25 cellular contexts compared by ENCODE assay signal in the genomic region with DNA sequence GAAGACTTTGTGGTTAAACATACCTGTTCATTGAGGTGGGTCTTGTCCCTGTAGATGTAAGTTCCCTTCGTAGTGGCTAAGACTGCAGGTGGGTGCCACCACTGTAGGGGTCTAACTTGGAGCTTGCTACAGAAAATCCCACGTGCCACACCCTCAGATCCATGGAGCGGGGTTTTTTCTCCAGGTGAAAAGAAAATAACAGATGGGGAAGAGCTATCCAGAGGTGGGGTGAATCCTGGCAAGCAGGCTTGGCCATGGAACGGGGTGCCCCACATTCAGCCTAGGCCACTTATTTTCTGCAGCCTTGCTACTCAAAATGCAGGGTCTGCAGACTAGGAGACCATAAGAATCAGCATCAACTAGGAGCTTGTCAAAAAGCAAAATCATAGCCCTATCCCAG. TPM values are rescaled to one million over a fixed set of nuclear protein-coding genes. Genes with fewer than 3 reads are reported as not detected.
A peak's percentile ranks its signal among the peaks of the same experiment; 100 is the strongest.
DNase-seq lines count a peak whose midpoint lies in the region; ATAC-seq, FAIRE-seq and TF ChIP-seq lines count a peak whose summit lies in the region.
"Had no signal": no experiment of that assay in that cellular context is flagged by ENCODE, and none has a peak within 500 bp of the region (broad histone marks: within the 10 kb centered on the region; RNA-seq: fewer than 3 reads in every experiment).

No MANE protein-coding gene starts in this region.

- no peak overlapping the region for H2AFZ ChIP-seq in neuronal stem cell (ENCODE audit: low read length)
- H2AFZ ChIP-seq: GM23248 had no signal

- H4K91ac ChIP-seq in neuronal stem cell (ENCODE audit: low read depth, low read length, poor library complexity), result no peak overlapping the region

- H3K36me3 ChIP-seq in endodermal cell (ENCODE audit: control insufficient read depth, insufficient read depth, low read length) (no peaks in the 10 kb centered on the region), neuronal stem cell (replicated peaks in 1 of 2; ENCODE audit: control insufficient read depth in 2 of 2, insufficient read depth in 2 of 2, low read length in 2 of 2) (no peaks in the 10 kb centered on the region), vagina (no peaks in the 10 kb centered on the region)
- H3K36me3 ChIP-seq: BE2C; BLaER1 treated with 17β-estradiol and CSF1 and Interleukin-3, amounts not matched to agents 10 nM and 100 nM had no signal

- no peaks in the 10 kb centered on the region for H3K36me3 Mint-ChIP-seq in activated CD8-positive, alpha-beta memory T cell treated with anti-CD3 and anti-CD28 coated beads, Interleukin-2, amount 10 ng/mL, durations not matched to agents 7 days and 5 days
- no peaks in the 10 kb centered on the region for H3K36me3 Mint-ChIP-seq in endodermal cell (ENCODE audit: low read depth)
- H3K36me3 Mint-ChIP-seq: CD14-positive monocyte; CD4-positive, alpha-beta memory T cell had no signal

- H3K23ac ChIP-seq in neuronal stem cell (ENCODE audit: low read depth, low read length, poor library complexity), result no peak overlapping the region

- no peak overlapping the region for H2BK12ac ChIP-seq in neuronal stem cell (ENCODE audit: low read length)

- no peak overlapping the region for H2AK5ac ChIP-seq in neuronal stem cell (ENCODE audit: low read depth, low read length)

- H3K27ac ChIP-seq in endodermal cell (ENCODE audit: low read depth, low read length) (no peak overlapping the region), neuronal stem cell (replicated peaks; ENCODE audit: low read length) (no peak overlapping the region), vagina (no peak overlapping the region)
- H3K27ac ChIP-seq: A549; BLaER1 treated with 17β-estradiol and CSF1 and Interleukin-3, amounts not matched to agents 10 nM and 100 nM; GM23248 had no signal

- H3K27ac Mint-ChIP-seq in activated CD8-positive, alpha-beta memory T cell treated with anti-CD3 and anti-CD28 coated beads, Interleukin-2, amount 10 ng/mL, durations not matched to agents 7 days and 5 days, result no peak overlapping the region
- no peak overlapping the region for H3K27ac Mint-ChIP-seq in endodermal cell
- H3K27ac Mint-ChIP-seq: CD4-positive, alpha-beta memory T cell had no signal

- no peak overlapping the region for H2BK120ac ChIP-seq in neuronal stem cell (ENCODE audit: low read depth, low read length)

- no peak overlapping the region for H3K14ac ChIP-seq in neuronal stem cell (ENCODE audit: low read length)

- H2BK5ac ChIP-seq in neuronal stem cell (ENCODE audit: low read length), result no peak overlapping the region

- H3K9me3 ChIP-seq in endodermal cell (ENCODE audit: control insufficient read depth, low read length), result no peaks in the 10 kb centered on the region
- H3K9me3 ChIP-seq in neuronal stem cell (replicated peaks in 1 of 2; ENCODE audit: control insufficient read depth in 2 of 2, insufficient read depth in 1 of 2, low read depth in 1 of 2, low read length in 2 of 2), result no peaks in the 10 kb centered on the region
- H3K9me3 ChIP-seq in vagina, result no peaks in the 10 kb centered on the region
- H3K9me3 ChIP-seq: A549, BE2C, Caco-2 had no signal

- 92 to 100% methylated on average over 3 to 4 of the region's 4 CpGs for WGBS in endodermal cell (ENCODE audit: insufficient coverage in 1 of 2, insufficient read length in 1 of 2), 2 experiments
- no CpG with 5 or more reads among the region's 4 CpGs for WGBS in neuronal stem cell (ENCODE audit: extremely low coverage in 2 of 2, insufficient read length in 2 of 2, insufficient replicate concordance in 1 of 2), 2 donors

- no peaks in the 10 kb centered on the region for H3K9me3 Mint-ChIP-seq in activated CD8-positive, alpha-beta memory T cell treated with anti-CD3 and anti-CD28 coated beads, Interleukin-2, amount 10 ng/mL, durations not matched to agents 7 days and 5 days (ENCODE audit: low read depth)
- H3K9me3 Mint-ChIP-seq in endodermal cell, result peaks cover 4% of the 10 kb centered on the region

- H3K27me3 ChIP-seq in endodermal cell (ENCODE audit: control insufficient read depth, insufficient read depth, low read length, poor library complexity, severe bottlenecking) (no peaks in the 10 kb centered on the region), neuronal stem cell (ENCODE audit: control insufficient read depth in 3 of 3, insufficient read depth in 3 of 3, low read depth in 1 of 3, low read length in 3 of 3) (no peaks in the 10 kb centered on the region), vagina (no peaks in the 10 kb centered on the region)
- H3K27me3 ChIP-seq: BE2C; BLaER1 treated with 17β-estradiol and CSF1 and Interleukin-3, amounts not matched to agents 10 nM and 100 nM had no signal

- CTCF ChIA-PET in activated CD8-positive, alpha-beta memory T cell treated with anti-CD3 and anti-CD28 coated beads, Interleukin-2, amount 10 ng/mL, durations not matched to agents 7 days and 5 days (lab: Charles Lee), result interaction anchor here (2.2 kb wide), 1 partner anchor 11 kb away, joined by 6 read pairs; no protein-coding TSS in a partner anchor

- TF ChIP-seq POLR2A in vagina (IDR thresholded peaks at IDR 0.05), result no peak

- H3K9ac ChIP-seq in endodermal cell (ENCODE audit: extremely low read depth, low read length, poor library complexity, severe bottlenecking) (no peak overlapping the region), neuronal stem cell (ENCODE audit: low read depth, low read length, poor library complexity) (no peak overlapping the region)
- H3K9ac ChIP-seq: BLaER1 treated with 17β-estradiol and CSF1 and Interleukin-3, amounts not matched to agents 10 nM and 100 nM; GM23248 had no signal

- no peaks in the 10 kb centered on the region for H3K79me1 ChIP-seq in neuronal stem cell (ENCODE audit: low read depth, low read length)

- H3K4me3 ChIP-seq in endodermal cell (ENCODE audit: low read length), result no peak overlapping the region
- no peak overlapping the region for H3K4me3 ChIP-seq in neuronal stem cell (ENCODE audit: low read length in 2 of 2)
- no peak overlapping the region for H3K4me3 ChIP-seq in vagina
- H3K4me3 ChIP-seq: A549; BLaER1 treated with 17β-estradiol and CSF1 and Interleukin-3, amounts not matched to agents 10 nM and 100 nM; GM23248 had no signal

- H3K27me3 Mint-ChIP-seq in activated CD8-positive, alpha-beta memory T cell treated with anti-CD3 and anti-CD28 coated beads, Interleukin-2, amount 10 ng/mL, durations not matched to agents 7 days and 5 days, result no peaks in the 10 kb centered on the region
- peaks cover 9% of the 10 kb centered on the region for H3K27me3 Mint-ChIP-seq in endodermal cell (ENCODE audit: insufficient read depth)

- H3K4me1 Mint-ChIP-seq in activated CD8-positive, alpha-beta memory T cell treated with anti-CD3 and anti-CD28 coated beads, Interleukin-2, amount 10 ng/mL, durations not matched to agents 7 days and 5 days, result no peaks in the 10 kb centered on the region
- no peaks in the 10 kb centered on the region for H3K4me1 Mint-ChIP-seq in endodermal cell
- H3K4me1 Mint-ChIP-seq: CD4-positive, alpha-beta memory T cell had no signal

- no peak overlapping the region for H2BK15ac ChIP-seq in neuronal stem cell (ENCODE audit: low read length)

- peak; percentile 22 for DNase-seq in activated CD8-positive, alpha-beta memory T cell treated with anti-CD3 and anti-CD28 coated beads, Interleukin-2, amount 10 ng/mL, durations not matched to agents 7 days and 5 days
- no peak for DNase-seq in activated CD8-positive, alpha-beta memory T cell treated with anti-CD3 and anti-CD28 coated beads, Interleukin-2, amount 50 U/mL, for 48 hours
- peak; percentile 13 for DNase-seq in endodermal cell
- DNase-seq in neuronal stem cell (ENCODE audit: low spot score), result no peak
- peak; percentile 37 to 40 for DNase-seq in vagina (ENCODE audit: extremely low spot score in 2 of 2)
- no peak for DNase-seq in NCI-H187 treated with DMSO at 0.1 percent for 48 hours (lab: John Stamatoyannopoulos, UW)
- no peak for DNase-seq in activated gamma-delta T cell treated with Interleukin-2 at 50 U/mL for 16 hours
- no peak for DNase-seq in RCC 7860 (ENCODE audit: low spot score)
- DNase-seq: 8988T; ACHN; AML-193; BE2C; Caco-2; CD4-positive, alpha-beta memory T cell; DMS153; DND-41; GM23248; H7; HCEC 1CT had no signal

- no peak overlapping the region for H3K4ac ChIP-seq in neuronal stem cell (ENCODE audit: low read length)

- ATAC-seq in activated CD8-positive, alpha-beta memory T cell treated with anti-CD3 and anti-CD28 coated beads, Interleukin-2, amount 10 ng/mL, durations not matched to agents 7 days and 5 days, result no peak
- ATAC-seq: A549 had no signal

- no peak overlapping the region for H3K4me2 ChIP-seq in neuronal stem cell (ENCODE audit: insufficient read depth, low read length, poor library complexity, severe bottlenecking)
- H3K4me2 ChIP-seq: A549; BLaER1 treated with 17β-estradiol and CSF1 and Interleukin-3, amounts not matched to agents 10 nM and 100 nM had no signal

- TF ChIP-seq CTCF in endodermal cell (conservative IDR thresholded peaks at IDR 0.05), result no peak
- no peak for TF ChIP-seq CTCF in vagina (IDR thresholded peaks at IDR 0.05)

- H3K4me3 Mint-ChIP-seq in activated CD8-positive, alpha-beta memory T cell treated with anti-CD3 and anti-CD28 coated beads, Interleukin-2, amount 10 ng/mL, durations not matched to agents 7 days and 5 days, result no peak overlapping the region
- H3K4me3 Mint-ChIP-seq in endodermal cell, result no peak overlapping the region
- H3K4me3 Mint-ChIP-seq: CD14-positive monocyte; CD4-positive, alpha-beta memory T cell had no signal

- H3K4me1 ChIP-seq in endodermal cell (ENCODE audit: control insufficient read depth, insufficient read depth, low read length) (no peaks in the 10 kb centered on the region), neuronal stem cell (ENCODE audit: control insufficient read depth in 2 of 2, insufficient read depth in 1 of 2, low read depth in 1 of 2, low read length in 2 of 2) (no peaks in the 10 kb centered on the region), vagina (no peaks in the 10 kb centered on the region)
- H3K4me1 ChIP-seq: A549; BE2C; BLaER1 treated with 17β-estradiol and CSF1 and Interleukin-3, amounts not matched to agents 10 nM and 100 nM; Caco-2 had no signal

- H3K18ac ChIP-seq in neuronal stem cell (ENCODE audit: low read length), result no peak overlapping the region

- H4K8ac ChIP-seq in neuronal stem cell (ENCODE audit: low read depth, low read length), result peak overlapping the region; percentile 9

- no peak for FAIRE-seq in RCC 7860 (lab: Jason Lieb, UNC)
- FAIRE-seq: A549, G401.6, GM12892, H1 had no signal

- intact Hi-C loops in vagina (cut with DNase I), result no loop called here

RNA-seq across cellular contexts. Expression of a gene that starts 24.0 kb away (rescaled TPM):
- total RNA-seq in activated CD8-positive, alpha-beta memory T cell treated with anti-CD3 and anti-CD28 coated beads, Interleukin-2, amount 10 ng/mL, durations not matched to agents 7 days and 5 days, result 10 to 100 TPM; 18.8 to 19.3 TPM
- total RNA-seq in endodermal cell (10 to 100 TPM in 1 of 2 donors, 1 to 10 TPM in 1; 9.9 to 13.1 TPM), vagina (11.5 TPM)
- polyA plus RNA-seq in endodermal cell (2013, experiment 1 of 2), result 5.6 TPM
- polyA plus RNA-seq in endodermal cell (2013, experiment 2 of 2), result 6.0 TPM
- 2.7 TPM for polyA plus RNA-seq in neuronal stem cell (2013, experiment 1 of 2)
- polyA plus RNA-seq in neuronal stem cell (2013, experiment 2 of 2), result 2.7 TPM

RNA-seq across cellular contexts. Expression of a gene that starts 24.4 kb away (rescaled TPM):
- total RNA-seq in activated CD8-positive, alpha-beta memory T cell treated with anti-CD3 and anti-CD28 coated beads, Interleukin-2, amount 10 ng/mL, durations not matched to agents 7 days and 5 days, result 10 to 100 TPM; 19.3 to 19.6 TPM
- total RNA-seq in endodermal cell (10 to 100 TPM; 12.4 to 20.4 TPM), vagina (22.6 TPM)
- 11.3 TPM for polyA plus RNA-seq in endodermal cell (2013, experiment 1 of 2)
- 11.5 TPM for polyA plus RNA-seq in endodermal cell (2013, experiment 2 of 2)
- polyA plus RNA-seq in neuronal stem cell (2013, experiment 1 of 2), result 10.0 TPM
- polyA plus RNA-seq in neuronal stem cell (2013, experiment 2 of 2), result 10.8 TPM

Comparison
In these comparisons a context has a peak if more than half of its experiments do, and no peak if none do; other contexts are left out.
1. DNase-seq: peak in activated CD8-positive, alpha-beta memory T cell treated with anti-CD3 and anti-CD28 coated beads, Interleukin-2, amount 10 ng/mL, durations not matched to agents 7 days and 5 days (single experiment), endodermal cell (single experiment) and vagina (2 of 2); none in activated CD8-positive, alpha-beta memory T cell treated with anti-CD3 and anti-CD28 coated beads, Interleukin-2, amount 50 U/mL, for 48 hours (single experiment), neuronal stem cell (single experiment), NCI-H187 treated with DMSO at 0.1 percent for 48 hours (single experiment), activated gamma-delta T cell treated with Interleukin-2 at 50 U/mL for 16 hours (single experiment) and RCC 7860 (single experiment).